30 cellular contexts compared by ENCODE assay signal in the genomic region with DNA sequence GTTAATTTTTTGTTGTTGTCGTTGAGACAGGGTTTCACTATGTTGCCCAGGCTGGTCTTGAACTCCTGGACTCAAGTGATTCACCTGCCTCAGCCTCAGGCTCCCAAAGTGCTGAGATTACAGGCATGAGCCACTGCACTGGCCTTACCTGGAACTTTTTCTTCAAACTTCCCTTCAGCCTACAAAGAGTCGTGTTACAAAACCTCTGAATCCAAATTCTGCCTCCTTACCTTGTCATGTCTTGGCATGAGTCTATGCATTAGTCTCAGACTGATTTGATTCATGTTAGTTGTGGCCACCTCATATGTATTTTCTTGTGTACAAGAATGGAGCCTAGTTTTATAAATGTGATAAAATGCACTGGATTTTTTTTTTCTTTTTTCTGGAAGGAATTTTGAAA.
"Had no signal": no experiment of that assay in that cellular context is flagged by ENCODE, and none has a peak within 500 bp of the region (broad histone marks: within the 10 kb centered on the region; RNA-seq: fewer than 3 reads in every experiment).

No MANE protein-coding gene starts in this region.

- H3K4me3 Mint-ChIP-seq: activated CD4-positive, alpha-beta memory T cell treated with anti-CD3 and anti-CD28 coated beads, Interleukin-2, amount 10 ng/mL, durations not matched to agents 7 days and 5 days; activated CD4-positive, alpha-beta T cell treated with anti-CD3 and anti-CD28 coated beads, Interleukin-2, amount 10 ng/mL, durations not matched to agents 7 days and 5 days; activated naive CD4-positive, alpha-beta T cell treated with anti-CD3 and anti-CD28 coated beads, Interleukin-2, amount 10 ng/mL, durations not matched to agents 7 days and 5 days; activated naive CD8-positive, alpha-beta T cell treated with anti-CD3 and anti-CD28 coated beads, Interleukin-2, amount 10 ng/mL, durations not matched to agents 7 days and 5 days; activated T-cell treated with anti-CD3 and anti-CD28 coated beads, Interleukin-2, amount 50 U/mL, for 24 hours; activated T-cell treated with anti-CD3 and anti-CD28 coated beads, Interleukin-2, amount 50 U/mL, for 72 hours; brain; effector memory CD8-positive, alpha-beta T cell had no signal

- H3K4me1 ChIP-seq: ascending aorta, gastrocnemius medialis, heart left ventricle had no signal

- H3K27ac ChIP-seq: ascending aorta, gastrocnemius medialis, heart left ventricle had no signal

- H3K27me3 Mint-ChIP-seq: activated CD4-positive, alpha-beta memory T cell treated with anti-CD3 and anti-CD28 coated beads, Interleukin-2, amount 10 ng/mL, durations not matched to agents 7 days and 5 days; activated CD4-positive, alpha-beta T cell treated with anti-CD3 and anti-CD28 coated beads, Interleukin-2, amount 10 ng/mL, durations not matched to agents 7 days and 5 days; activated naive CD4-positive, alpha-beta T cell treated with anti-CD3 and anti-CD28 coated beads, Interleukin-2, amount 10 ng/mL, durations not matched to agents 7 days and 5 days; activated naive CD8-positive, alpha-beta T cell treated with anti-CD3 and anti-CD28 coated beads, Interleukin-2, amount 10 ng/mL, durations not matched to agents 7 days and 5 days; activated T-cell treated with anti-CD3 and anti-CD28 coated beads, Interleukin-2, amount 50 U/mL, for 24 hours; effector memory CD8-positive, alpha-beta T cell had no signal

- H3K36me3 ChIP-seq: ascending aorta, gastrocnemius medialis, heart left ventricle had no signal

- H3K9me3 Mint-ChIP-seq: activated CD4-positive, alpha-beta T cell treated with anti-CD3 and anti-CD28 coated beads, Interleukin-2, amount 10 ng/mL, durations not matched to agents 7 days and 5 days; activated naive CD4-positive, alpha-beta T cell treated with anti-CD3 and anti-CD28 coated beads, Interleukin-2, amount 10 ng/mL, durations not matched to agents 7 days and 5 days; activated naive CD8-positive, alpha-beta T cell treated with anti-CD3 and anti-CD28 coated beads, Interleukin-2, amount 10 ng/mL, durations not matched to agents 7 days and 5 days had no signal

- H3K9me3 ChIP-seq: gastrocnemius medialis had no signal

- FAIRE-seq: colon, endometrium, endothelial cell of umbilical vein had no signal

- H3K27ac Mint-ChIP-seq: activated CD4-positive, alpha-beta memory T cell treated with anti-CD3 and anti-CD28 coated beads, Interleukin-2, amount 10 ng/mL, durations not matched to agents 7 days and 5 days; activated CD4-positive, alpha-beta T cell treated with anti-CD3 and anti-CD28 coated beads, Interleukin-2, amount 10 ng/mL, durations not matched to agents 7 days and 5 days; activated naive CD4-positive, alpha-beta T cell treated with anti-CD3 and anti-CD28 coated beads, Interleukin-2, amount 10 ng/mL, durations not matched to agents 7 days and 5 days; activated naive CD4-positive, alpha-beta T cell treated with anti-CD3 and anti-CD28 coated beads, Interleukin-2, amount 50 U/mL, for 72 hours; activated naive CD8-positive, alpha-beta T cell treated with anti-CD3 and anti-CD28 coated beads, Interleukin-2, amount 10 ng/mL, durations not matched to agents 7 days and 5 days; activated T-cell treated with anti-CD3 and anti-CD28 coated beads, Interleukin-2, amount 50 U/mL, for 24 hours; activated T-cell treated with anti-CD3 and anti-CD28 coated beads, Interleukin-2, amount 50 U/mL, for 72 hours; brain; effector memory CD8-positive, alpha-beta T cell had no signal

- H3K4me1 Mint-ChIP-seq: activated CD4-positive, alpha-beta memory T cell treated with anti-CD3 and anti-CD28 coated beads, Interleukin-2, amount 10 ng/mL, durations not matched to agents 7 days and 5 days; activated CD4-positive, alpha-beta T cell treated with anti-CD3 and anti-CD28 coated beads, Interleukin-2, amount 10 ng/mL, durations not matched to agents 7 days and 5 days; activated naive CD4-positive, alpha-beta T cell treated with anti-CD3 and anti-CD28 coated beads, Interleukin-2, amount 10 ng/mL, durations not matched to agents 7 days and 5 days; activated naive CD8-positive, alpha-beta T cell treated with anti-CD3 and anti-CD28 coated beads, Interleukin-2, amount 10 ng/mL, durations not matched to agents 7 days and 5 days; brain had no signal

- H3K4me3 ChIP-seq: ascending aorta, gastrocnemius medialis, heart left ventricle had no signal

- DNase-seq: activated CD4-positive, alpha-beta memory T cell treated with anti-CD3 and anti-CD28 coated beads, Interleukin-2, amount 10 ng/mL, durations not matched to agents 7 days and 5 days; activated CD4-positive, alpha-beta T cell treated with anti-CD3 and anti-CD28 coated beads for 1 hour; activated CD4-positive, alpha-beta T cell treated with anti-CD3 and anti-CD28 coated beads for 4 hours; activated CD4-positive, alpha-beta T cell treated with anti-CD3 and anti-CD28 coated beads, Interleukin-2, amount 10 ng/mL, durations not matched to agents 7 days and 5 days; activated CD4-positive, alpha-beta T cell treated with anti-CD3 and anti-CD28 coated beads, Interleukin-2, amount 50 U/mL, for 4 hours; activated CD8-positive, alpha-beta memory T cell treated with anti-CD3 and anti-CD28 coated beads, Interleukin-2, amount 50 U/mL, for 48 hours; activated gamma-delta T cell; activated naive CD4-positive, alpha-beta T cell; activated naive CD4-positive, alpha-beta T cell treated with anti-CD3 and anti-CD28 coated beads, Interleukin-2, amount 10 ng/mL, durations not matched to agents 7 days and 5 days; activated naive CD8-positive, alpha-beta T cell treated with anti-CD3 and anti-CD28 coated beads, Interleukin-2, amount 10 ng/mL, durations not matched to agents 7 days and 5 days; activated T-cell treated with anti-CD3 and anti-CD28 coated beads for 4 hours; activated T-cell treated with anti-CD3 and anti-CD28 coated beads, Interleukin-2, amount 50 U/mL, for 24 hours; activated T-cell treated with anti-CD3 and anti-CD28 coated beads, Interleukin-2, amount 50 U/mL, for 72 hours; caudate nucleus; cortex of kidney; dermis blood vessel endothelial cell; effector CD4-positive, alpha-beta T cell; effector memory CD8-positive, alpha-beta T cell; foreskin fibroblast; gastrocnemius medialis; glutamatergic neuron; heart left ventricle; T-helper 2 cell had no signal

- H3K27me3 ChIP-seq: ascending aorta, gastrocnemius medialis, heart left ventricle had no signal

- H3K36me3 Mint-ChIP-seq: activated naive CD4-positive, alpha-beta T cell treated with anti-CD3 and anti-CD28 coated beads, Interleukin-2, amount 10 ng/mL, durations not matched to agents 7 days and 5 days; activated naive CD8-positive, alpha-beta T cell treated with anti-CD3 and anti-CD28 coated beads, Interleukin-2, amount 10 ng/mL, durations not matched to agents 7 days and 5 days had no signal

- ATAC-seq: activated naive CD4-positive, alpha-beta T cell treated with anti-CD3 and anti-CD28 coated beads, Interleukin-2, amount 50 U/mL, for 72 hours; activated T-cell treated with anti-CD3 and anti-CD28 coated beads, Interleukin-2, amount 50 U/mL, for 72 hours; effector memory CD8-positive, alpha-beta T cell; esophagus mucosa; gastrocnemius medialis; heart left ventricle had no signal
